ENCODE assay signal across 1 cellular context in genomic region chr4:61443813-61444510, GRCh38.
TF ChIP-seq lines count a peak whose summit lies in the region.

No MANE protein-coding gene starts in this region.

TF ChIP-seq in endothelial cell of umbilical vein, 7 proteins besides CTCF, POLR2A, EP300 and RAD21 (continued from another document):
- TF ChIP-seq POLR2AphosphoS5 (IDR thresholded peaks at IDR 0.05; ENCODE audit: insufficient read depth, low read depth, low read length), result no peak
- TF ChIP-seq JUN (IDR thresholded peaks at IDR 0.05; ENCODE audit: borderline replicate concordance, insufficient read depth, insufficient read length, low read depth), result no peak
- TF ChIP-seq, protein P1, sequence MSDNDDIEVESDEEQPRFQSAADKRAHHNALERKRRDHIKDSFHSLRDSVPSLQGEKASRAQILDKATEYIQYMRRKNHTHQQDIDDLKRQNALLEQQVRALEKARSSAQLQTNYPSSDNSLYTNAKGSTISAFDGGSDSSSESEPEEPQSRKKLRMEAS (IDR thresholded peaks at IDR 0.05; ENCODE audit: insufficient read depth, insufficient read length), result no peak
- TF ChIP-seq GATA2 (IDR thresholded peaks at IDR 0.05; ENCODE audit: insufficient read depth, insufficient read length, low read depth, low read length), result no peak
- TF ChIP-seq FOS (IDR thresholded peaks at IDR 0.05; ENCODE audit: borderline replicate concordance, insufficient read depth, low read length), result no peak
TF ChIP-seq in endothelial cell of umbilical vein: peak in this region for 0.
